Comparison of ENCODE assay signal across 8 cellular contexts in genomic region chr2:227766361-227766883, GRCh38. TPM values are rescaled to one million over a fixed set of nuclear protein-coding genes. Genes with fewer than 3 reads are reported as not detected.
DNase-seq lines count a peak whose midpoint lies in the region; ATAC-seq and TF ChIP-seq lines count a peak whose summit lies in the region.

No MANE protein-coding gene starts in this region.

- peak overlapping the region in 1 of 10 donors; percentile 11 for H3K27ac Mint-ChIP-seq in naive thymus-derived CD8-positive, alpha-beta T cell
- no peak overlapping the region for H3K27ac Mint-ChIP-seq in stimulated activated naive B cell treated with anti-CD40 and anti-IgM and Interleukin-4, amounts not matched to agents 10 μg/mL and 1 μg/mL and 100 μg/mL, for 72 hours

- no peaks in the 10 kb centered on the region for H3K9me3 Mint-ChIP-seq in naive thymus-derived CD8-positive, alpha-beta T cell
- H3K9me3 Mint-ChIP-seq in stimulated activated naive B cell treated with anti-CD40 and anti-IgM and Interleukin-4, amounts not matched to agents 10 μg/mL and 1 μg/mL and 100 μg/mL, for 72 hours = no peaks in the 10 kb centered on the region

- DNase-seq in COLO829 (ENCODE audit: low spot score) (peak; percentile 48), NOMO-1 treated with DMSO at 0.1 percent for 48 hours (lab: John Stamatoyannopoulos, UW; ENCODE audit: unreplicated experiment) (peak; percentile 20), erythroblast (lab: John Stamatoyannopoulos, UW) (peak; percentile 53 to 75)
- DNase-seq in activated CD8-positive, alpha-beta memory T cell treated with anti-CD3 and anti-CD28 coated beads, Interleukin-2, amount 50 U/mL, for 1 hour (ENCODE audit: extremely low read depth) = peak; percentile 12
- peak; percentile 27 to 75 (median 50) for DNase-seq in naive thymus-derived CD8-positive, alpha-beta T cell
- peak; percentile 47 for DNase-seq in stimulated activated naive B cell treated with anti-CD40 and anti-IgM and Interleukin-4, amounts not matched to agents 10 μg/mL and 1 μg/mL and 100 μg/mL, for 72 hours

- no peaks in the 10 kb centered on the region for H3K36me3 Mint-ChIP-seq in naive thymus-derived CD8-positive, alpha-beta T cell
- no peaks in the 10 kb centered on the region for H3K36me3 Mint-ChIP-seq in stimulated activated naive B cell treated with anti-CD40 and anti-IgM and Interleukin-4, amounts not matched to agents 10 μg/mL and 1 μg/mL and 100 μg/mL, for 72 hours

- H3K4me3 Mint-ChIP-seq in naive thymus-derived CD8-positive, alpha-beta T cell = no peak overlapping the region
- no peak overlapping the region for H3K4me3 Mint-ChIP-seq in stimulated activated naive B cell treated with anti-CD40 and anti-IgM and Interleukin-4, amounts not matched to agents 10 μg/mL and 1 μg/mL and 100 μg/mL, for 72 hours

- ATAC-seq in GM19351 (IDR thresholded peaks at IDR 0.05; ENCODE audit: unreplicated experiment) = peak; percentile 99
- peak; percentile 99 for ATAC-seq in HG03432 (IDR thresholded peaks at IDR 0.05; ENCODE audit: unreplicated experiment)
- ATAC-seq in naive thymus-derived CD8-positive, alpha-beta T cell = peak; percentile 63 to 74
- peak; percentile 92 for ATAC-seq in stimulated activated naive B cell treated with anti-CD40 and anti-IgM and Interleukin-4, amounts not matched to agents 10 μg/mL and 1 μg/mL and 100 μg/mL, for 72 hours (replicated peaks)

- POLR2A ChIA-PET in naive thymus-derived CD8-positive, alpha-beta T cell (lab: Charles Lee) = no interaction called here

- H3K4me1 Mint-ChIP-seq in naive thymus-derived CD8-positive, alpha-beta T cell = peaks cover 0 to 4% (median under 1%) of the 10 kb centered on the region in 4 donors
- peaks cover 2 to 5% of the 10 kb centered on the region in 2 donors for H3K4me1 Mint-ChIP-seq in stimulated activated naive B cell treated with anti-CD40 and anti-IgM and Interleukin-4, amounts not matched to agents 10 μg/mL and 1 μg/mL and 100 μg/mL, for 72 hours

- peaks cover 0 to 9% (median 2%) of the 10 kb centered on the region in 5 donors for H3K27me3 Mint-ChIP-seq in naive thymus-derived CD8-positive, alpha-beta T cell
- H3K27me3 Mint-ChIP-seq in stimulated activated naive B cell treated with anti-CD40 and anti-IgM and Interleukin-4, amounts not matched to agents 10 μg/mL and 1 μg/mL and 100 μg/mL, for 72 hours = peaks cover 6 to 7% of the 10 kb centered on the region in 2 donors

- TF ChIP-seq POLR2A in erythroblast (IDR thresholded peaks at IDR 0.05; ENCODE audit: low read length) = no peak

RNA-seq across cellular contexts. Expression of gene SCYGR8, which starts 20.7 kb away (rescaled TPM):
- not detected for total RNA-seq in naive thymus-derived CD8-positive, alpha-beta T cell
- polyA plus RNA-seq in naive thymus-derived CD8-positive, alpha-beta T cell = not detected

RNA-seq across cellular contexts. Expression of gene SCYGR7, which starts 38.3 kb away (rescaled TPM):
- not detected for total RNA-seq in naive thymus-derived CD8-positive, alpha-beta T cell
- polyA plus RNA-seq in naive thymus-derived CD8-positive, alpha-beta T cell = not detected

RNA-seq across cellular contexts. Expression of gene SCYGR6, which starts 41.9 kb away (rescaled TPM):
- not detected for total RNA-seq in naive thymus-derived CD8-positive, alpha-beta T cell
- polyA plus RNA-seq in naive thymus-derived CD8-positive, alpha-beta T cell = not detected

RNA-seq across cellular contexts. Expression of gene CCL20, which starts 47.2 kb away (rescaled TPM):
- total RNA-seq in naive thymus-derived CD8-positive, alpha-beta T cell = not detected
- not detected for polyA plus RNA-seq in naive thymus-derived CD8-positive, alpha-beta T cell

RNA-seq across cellular contexts. Expression of gene SLC19A3, which starts 48.6 kb away (rescaled TPM):
- total RNA-seq in naive thymus-derived CD8-positive, alpha-beta T cell = not detected
- polyA plus RNA-seq in naive thymus-derived CD8-positive, alpha-beta T cell = not detected

Comparison
In these comparisons a context has a peak if more than half of its experiments do, and no peak if none do; other contexts are left out.
1. Peak in every context shown above with its lines: DNase-seq and ATAC-seq.
2. DNase-seq: peak in every context shown above with its lines; median percentile 64 in erythroblast; 50 in naive thymus-derived CD8-positive, alpha-beta T cell; 48 in COLO829; 47 in stimulated activated naive B cell treated with anti-CD40 and anti-IgM and Interleukin-4, amounts not matched to agents 10 μg/mL and 1 μg/mL and 100 μg/mL, for 72 hours; 20 in NOMO-1 treated with DMSO at 0.1 percent for 48 hours; 12 in activated CD8-positive, alpha-beta memory T cell treated with anti-CD3 and anti-CD28 coated beads, Interleukin-2, amount 50 U/mL, for 1 hour.